38 cellular contexts compared by ENCODE assay signal in the genomic region with DNA sequence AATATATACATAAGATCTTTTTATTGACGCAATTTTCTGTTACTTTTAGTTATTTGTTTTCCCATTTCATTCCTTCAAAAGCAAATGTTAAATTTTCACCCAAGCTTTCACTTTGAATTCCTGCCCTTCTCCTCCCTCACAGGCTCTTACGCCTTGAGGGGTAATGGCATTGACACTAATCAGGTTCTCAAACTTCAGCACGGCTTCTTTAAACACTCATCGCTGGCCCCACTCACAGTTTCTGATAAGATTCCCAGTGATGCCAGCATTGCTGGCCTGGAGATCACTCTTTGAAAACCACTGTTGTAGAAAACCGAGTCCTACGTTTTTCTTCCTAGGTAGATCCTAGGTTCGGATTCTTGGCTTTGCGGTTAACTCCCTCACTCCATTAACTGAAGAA.
"Had no signal": no experiment of that assay in that cellular context is flagged by ENCODE, and none has a peak within 500 bp of the region (broad histone marks: within the 10 kb centered on the region; RNA-seq: fewer than 3 reads in every experiment).

No MANE protein-coding gene starts in this region.

- H3K27ac ChIP-seq: adrenal gland, ascending aorta, body of pancreas, brain microvascular endothelial cell, breast epithelium had no signal

- H3K9me3 ChIP-seq: adrenal gland, ascending aorta, body of pancreas, breast epithelium had no signal

- H3K4me1 Mint-ChIP-seq: activated naive CD4-positive, alpha-beta T cell treated with anti-CD3 and anti-CD28 coated beads, Interleukin-2, amount 10 ng/mL, durations not matched to agents 7 days and 5 days; activated naive CD4-positive, alpha-beta T cell treated with anti-CD3 and anti-CD28 coated beads, Interleukin-2, amount 50 U/mL, for 24 hours; activated naive CD8-positive, alpha-beta T cell treated with anti-CD3 and anti-CD28 coated beads for 36 hours; activated naive CD8-positive, alpha-beta T cell treated with anti-CD3 and anti-CD28 coated beads, Interleukin-2, amount 10 ng/mL, durations not matched to agents 7 days and 5 days; activated naive CD8-positive, alpha-beta T cell treated with anti-CD3 and anti-CD28 coated beads, Interleukin-2, amount 50 U/mL, for 24 hours; activated T-helper 17 cell treated with anti-CD3 and anti-CD28 coated beads, Interleukin-2, amount 50 U/mL, for 72 hours; central memory CD8-positive, alpha-beta T cell had no signal

- H3K27ac Mint-ChIP-seq: activated naive CD4-positive, alpha-beta T cell treated with anti-CD3 and anti-CD28 coated beads for 36 hours; activated naive CD4-positive, alpha-beta T cell treated with anti-CD3 and anti-CD28 coated beads, Interleukin-2, amount 10 ng/mL, durations not matched to agents 7 days and 5 days; activated naive CD4-positive, alpha-beta T cell treated with anti-CD3 and anti-CD28 coated beads, Interleukin-2, amount 50 U/mL, for 24 hours; activated naive CD4-positive, alpha-beta T cell treated with anti-CD3 and anti-CD28 coated beads, Interleukin-2, amount 50 U/mL, for 72 hours; activated naive CD8-positive, alpha-beta T cell; activated naive CD8-positive, alpha-beta T cell treated with anti-CD3 and anti-CD28 coated beads for 36 hours; activated naive CD8-positive, alpha-beta T cell treated with anti-CD3 and anti-CD28 coated beads, Interleukin-2, amount 10 ng/mL, durations not matched to agents 7 days and 5 days; activated naive CD8-positive, alpha-beta T cell treated with anti-CD3 and anti-CD28 coated beads, Interleukin-2, amount 50 U/mL, for 24 hours; activated T-cell treated with anti-CD3 and anti-CD28 coated beads, Interleukin-2, amount 50 U/mL, for 24 hours; activated T-cell treated with anti-CD3 and anti-CD28 coated beads, Interleukin-2, amount 50 U/mL, for 72 hours; activated T-helper 1 cell treated with anti-CD3 and anti-CD28 coated beads, Interleukin-12 subunit alpha, Interleukin-12 subunit beta, Interleukin-2, Interleukin-4 antibody, amounts not matched to agents 30 ng/mL and 10 ng/mL and 1 ng/mL, durations not matched to agents 14 hours and 24 hours and 36 hours; activated T-helper 17 cell treated with anti-CD3 and anti-CD28 coated beads, Interleukin-2, amount 50 U/mL, for 72 hours; activated T-helper 2 cell treated with anti-CD3 and anti-CD28 coated beads, Interferon-gamma antibody, Interleukin-2, Interleukin-4, amounts not matched to agents 10 μg/mL and 5 μg/mL and 100 μg/mL, durations not matched to agents 14 hours and 24 hours and 36 hours; brain had no signal

- DNase-seq: activated effector memory CD4-positive, alpha-beta T cell treated with anti-CD3 and anti-CD28 coated beads, Interleukin-2, amount 50 U/mL, for 16 hours; activated effector memory CD4-positive, alpha-beta T cell treated with Interleukin-2 at 50 U/mL for 16 hours; activated gamma-delta T cell; activated gamma-delta T cell treated with Interleukin-2 at 50 U/mL for 16 hours; activated naive CD4-positive, alpha-beta T cell; activated naive CD4-positive, alpha-beta T cell treated with anti-CD3 and anti-CD28 coated beads for 36 hours; activated naive CD4-positive, alpha-beta T cell treated with anti-CD3 and anti-CD28 coated beads, Interleukin-2, amount 10 ng/mL, durations not matched to agents 7 days and 5 days; activated naive CD4-positive, alpha-beta T cell treated with anti-CD3 and anti-CD28 coated beads, Interleukin-2, amount 50 U/mL, for 16 hours; activated naive CD4-positive, alpha-beta T cell treated with Interleukin-2 at 50 U/mL for 16 hours; activated naive CD8-positive, alpha-beta T cell treated with anti-CD3 and anti-CD28 coated beads for 36 hours; activated naive CD8-positive, alpha-beta T cell treated with anti-CD3 and anti-CD28 coated beads, Interleukin-2, amount 10 ng/mL, durations not matched to agents 7 days and 5 days; activated naive CD8-positive, alpha-beta T cell treated with anti-CD3 and anti-CD28 coated beads, Interleukin-2, amount 50 U/mL, for 24 hours; activated T-cell treated with anti-CD3 and anti-CD28 coated beads for 4 hours; activated T-cell treated with anti-CD3 and anti-CD28 coated beads, Interleukin-2, amount 50 U/mL, for 1 hour; activated T-cell treated with anti-CD3 and anti-CD28 coated beads, Interleukin-2, amount 50 U/mL, for 24 hours; activated T-cell treated with anti-CD3 and anti-CD28 coated beads, Interleukin-2, amount 50 U/mL, for 4 hours; activated T-cell treated with anti-CD3 and anti-CD28 coated beads, Interleukin-2, amount 50 U/mL, for 48 hours; activated T-cell treated with anti-CD3 and anti-CD28 coated beads, Interleukin-2, amount 50 U/mL, for 72 hours; adrenal gland; amniotic stem cell; amygdala; anterior cingulate cortex; aorta; body of pancreas; brain microvascular endothelial cell; caudate nucleus; central memory CD4-positive, alpha-beta T cell; cerebellar nuclear complex had no signal

- H3K9me3 Mint-ChIP-seq: activated naive CD4-positive, alpha-beta T cell treated with anti-CD3 and anti-CD28 coated beads for 36 hours; activated naive CD4-positive, alpha-beta T cell treated with anti-CD3 and anti-CD28 coated beads, Interleukin-2, amount 10 ng/mL, durations not matched to agents 7 days and 5 days; activated naive CD4-positive, alpha-beta T cell treated with anti-CD3 and anti-CD28 coated beads, Interleukin-2, amount 50 U/mL, for 24 hours; activated naive CD4-positive, alpha-beta T cell treated with anti-CD3 and anti-CD28 coated beads, Interleukin-2, amount 50 U/mL, for 72 hours; activated naive CD8-positive, alpha-beta T cell treated with anti-CD3 and anti-CD28 coated beads for 36 hours; activated naive CD8-positive, alpha-beta T cell treated with anti-CD3 and anti-CD28 coated beads, Interleukin-2, amount 10 ng/mL, durations not matched to agents 7 days and 5 days; activated naive CD8-positive, alpha-beta T cell treated with anti-CD3 and anti-CD28 coated beads, Interleukin-2, amount 50 U/mL, for 24 hours; activated T-cell treated with anti-CD3 and anti-CD28 coated beads, Interleukin-2, amount 50 U/mL, for 24 hours; activated T-cell treated with anti-CD3 and anti-CD28 coated beads, Interleukin-2, amount 50 U/mL, for 4 hours; activated T-cell treated with anti-CD3 and anti-CD28 coated beads, Interleukin-2, amount 50 U/mL, for 72 hours; activated T-helper 1 cell treated with anti-CD3 and anti-CD28 coated beads, Interleukin-12 subunit alpha, Interleukin-12 subunit beta, Interleukin-2, Interleukin-4 antibody, amounts not matched to agents 30 ng/mL and 10 ng/mL and 1 ng/mL, durations not matched to agents 14 hours and 24 hours and 36 hours; activated T-helper 17 cell treated with anti-CD3 and anti-CD28 coated beads, Interleukin-2, amount 50 U/mL, for 72 hours; activated T-helper 2 cell treated with anti-CD3 and anti-CD28 coated beads, Interferon-gamma antibody, Interleukin-2, Interleukin-4, amounts not matched to agents 10 μg/mL and 5 μg/mL and 100 μg/mL, durations not matched to agents 14 hours and 24 hours and 36 hours had no signal

- H3K36me3 Mint-ChIP-seq: activated naive CD4-positive, alpha-beta T cell treated with anti-CD3 and anti-CD28 coated beads, Interleukin-2, amount 10 ng/mL, durations not matched to agents 7 days and 5 days; activated naive CD4-positive, alpha-beta T cell treated with anti-CD3 and anti-CD28 coated beads, Interleukin-2, amount 50 U/mL, for 24 hours; activated naive CD4-positive, alpha-beta T cell treated with anti-CD3 and anti-CD28 coated beads, Interleukin-2, amount 50 U/mL, for 72 hours; activated naive CD8-positive, alpha-beta T cell; activated naive CD8-positive, alpha-beta T cell treated with anti-CD3 and anti-CD28 coated beads for 36 hours; activated naive CD8-positive, alpha-beta T cell treated with anti-CD3 and anti-CD28 coated beads, Interleukin-2, amount 10 ng/mL, durations not matched to agents 7 days and 5 days; brain had no signal

- H3K27me3 Mint-ChIP-seq: activated naive CD4-positive, alpha-beta T cell treated with anti-CD3 and anti-CD28 coated beads, Interleukin-2, amount 10 ng/mL, durations not matched to agents 7 days and 5 days; activated naive CD8-positive, alpha-beta T cell treated with anti-CD3 and anti-CD28 coated beads, Interleukin-2, amount 10 ng/mL, durations not matched to agents 7 days and 5 days; activated naive CD8-positive, alpha-beta T cell treated with anti-CD3 and anti-CD28 coated beads, Interleukin-2, amount 50 U/mL, for 24 hours; brain had no signal

- H3K4me3 Mint-ChIP-seq: activated naive CD4-positive, alpha-beta T cell treated with anti-CD3 and anti-CD28 coated beads for 36 hours; activated naive CD4-positive, alpha-beta T cell treated with anti-CD3 and anti-CD28 coated beads, Interleukin-2, amount 10 ng/mL, durations not matched to agents 7 days and 5 days; activated naive CD4-positive, alpha-beta T cell treated with anti-CD3 and anti-CD28 coated beads, Interleukin-2, amount 50 U/mL, for 24 hours; activated naive CD8-positive, alpha-beta T cell; activated naive CD8-positive, alpha-beta T cell treated with anti-CD3 and anti-CD28 coated beads for 36 hours; activated naive CD8-positive, alpha-beta T cell treated with anti-CD3 and anti-CD28 coated beads, Interleukin-2, amount 10 ng/mL, durations not matched to agents 7 days and 5 days; activated naive CD8-positive, alpha-beta T cell treated with anti-CD3 and anti-CD28 coated beads, Interleukin-2, amount 50 U/mL, for 24 hours; activated T-cell treated with anti-CD3 and anti-CD28 coated beads, Interleukin-2, amount 50 U/mL, for 24 hours; activated T-cell treated with anti-CD3 and anti-CD28 coated beads, Interleukin-2, amount 50 U/mL, for 4 hours; activated T-cell treated with anti-CD3 and anti-CD28 coated beads, Interleukin-2, amount 50 U/mL, for 72 hours; activated T-helper 1 cell treated with anti-CD3 and anti-CD28 coated beads, Interleukin-12 subunit alpha, Interleukin-12 subunit beta, Interleukin-2, Interleukin-4 antibody, amounts not matched to agents 30 ng/mL and 10 ng/mL and 1 ng/mL, durations not matched to agents 14 hours and 24 hours and 36 hours; activated T-helper 17 cell treated with anti-CD3 and anti-CD28 coated beads, Interleukin-2, amount 50 U/mL, for 72 hours; brain; central memory CD8-positive, alpha-beta T cell had no signal

- H3K36me3 ChIP-seq: adrenal gland, ascending aorta, brain microvascular endothelial cell, breast epithelium had no signal

- ATAC-seq: activated naive CD4-positive, alpha-beta T cell treated with anti-CD3 and anti-CD28 coated beads, Interleukin-2, amount 50 U/mL, for 72 hours; activated naive CD8-positive, alpha-beta T cell treated with anti-CD3 and anti-CD28 coated beads, Interleukin-2, amount 50 U/mL, for 24 hours; activated T-cell treated with anti-CD3 and anti-CD28 coated beads, Interleukin-2, amount 50 U/mL, for 4 hours; activated T-cell treated with anti-CD3 and anti-CD28 coated beads, Interleukin-2, amount 50 U/mL, for 72 hours; activated T-helper 17 cell treated with anti-CD3 and anti-CD28 coated beads, Interleukin-2, amount 50 U/mL, for 72 hours; body of pancreas had no signal

- H3K27me3 ChIP-seq: adrenal gland, ascending aorta, body of pancreas, brain microvascular endothelial cell, breast epithelium had no signal

- H3K4me3 ChIP-seq: adrenal gland, ascending aorta, body of pancreas, breast epithelium had no signal

- H3K4me1 ChIP-seq: adrenal gland, ascending aorta, body of pancreas, breast epithelium had no signal
